In genomic region chr12:92140919-92141536, GRCh38 we compare ENCODE assay signal across 8 cellular contexts. TPM values are rescaled to one million over a fixed set of nuclear protein-coding genes. Genes with fewer than 3 reads are reported as not detected.
A peak's percentile ranks its signal among the peaks of the same experiment; 100 is the strongest.
DNase-seq lines count a peak whose midpoint lies in the region; ATAC-seq, FAIRE-seq and TF ChIP-seq lines count a peak whose summit lies in the region.

No MANE protein-coding gene starts in this region.

- TF ChIP-seq CTCF in Peyer's patch (IDR thresholded peaks at IDR 0.05) (no peak), fibroblast of mammary gland (conservative IDR thresholded peaks at IDR 0.05; ENCODE audit: control insufficient read depth, insufficient read depth, low read depth, low read length) (no peak)

- H3K36me3 ChIP-seq in Peyer's patch (peaks cover 0 to 21% (median 0%) of the 10 kb centered on the region in 3 donors), rectal smooth muscle tissue (ENCODE audit: control insufficient read depth, insufficient read depth, low read length) (peaks cover 4% of the 10 kb centered on the region)

- peaks cover 0 to 30% (median 2%) of the 10 kb centered on the region in 4 donors for H3K4me1 ChIP-seq in Peyer's patch
- peaks cover 10% of the 10 kb centered on the region for H3K4me1 ChIP-seq in rectal smooth muscle tissue (ENCODE audit: control insufficient read depth, insufficient read depth, low read length)

- no peaks in the 10 kb centered on the region for H3K9me3 ChIP-seq in Peyer's patch

- peak overlapping the region; percentile 62 to 96 (median 88) for H3K4me3 ChIP-seq in Peyer's patch
- peak overlapping the region; percentile 97 for H3K4me3 ChIP-seq in fibroblast of mammary gland (ENCODE audit: control insufficient read depth, low read depth, low read length)
- H3K4me3 ChIP-seq in rectal smooth muscle tissue (ENCODE audit: low read length), result peak overlapping the region; percentile 88

- peak overlapping the region; percentile 96 to 99 (median 98) for H3K27ac ChIP-seq in Peyer's patch
- H3K27ac ChIP-seq in rectal smooth muscle tissue (ENCODE audit: low read depth, low read length), result peak overlapping the region; percentile 2

- ATAC-seq in GM19467 (IDR thresholded peaks at IDR 0.05; ENCODE audit: unreplicated experiment) (no peak), GM18870 (IDR thresholded peaks at IDR 0.05; ENCODE audit: unreplicated experiment) (no peak)

- H3K9ac ChIP-seq in rectal smooth muscle tissue (ENCODE audit: low read length), result no peak overlapping the region

- FAIRE-seq in GM19239 (lab: Jason Lieb, UNC), result peak; percentile 87

- H3K27me3 ChIP-seq in Peyer's patch (no peaks in the 10 kb centered on the region), rectal smooth muscle tissue (ENCODE audit: control insufficient read depth, insufficient read depth, low read length) (no peaks in the 10 kb centered on the region)

- TF ChIP-seq POLR2A in Peyer's patch (IDR thresholded peaks at IDR 0.05), result no peak

- DNase-seq in GM19239 (ENCODE audit: insufficient read length, low spot score) (no peak), Peyer's patch (no peak), fibroblast of mammary gland (ENCODE audit: low read depth) (no peak), GOT3 (lab: John Stamatoyannopoulos, UW) (no peak), NCI-H1092 (lab: John Stamatoyannopoulos, UW) (no peak)

RNA-seq across cellular contexts. Expression of gene BTG1, which starts 4.6 kb away (rescaled TPM):
- total RNA-seq in Peyer's patch, result 100 to 1,000 TPM in 1 of 4 donors, 10 to 100 TPM in 3; 49.2 to 111 (median 69.2) TPM
